Comparison of ENCODE assay signal across 14 cellular contexts in genomic region chr14:93536945-93537344, GRCh38.
DNase-seq lines count a peak whose midpoint lies in the region; ATAC-seq, FAIRE-seq and TF ChIP-seq lines count a peak whose summit lies in the region.
"Had no signal": no experiment of that assay in that cellular context is flagged by ENCODE, and none has a peak within 500 bp of the region (broad histone marks: within the 10 kb centered on the region; RNA-seq: fewer than 3 reads in every experiment).

No MANE protein-coding gene starts in this region.

- H3K27me3 Mint-ChIP-seq in T-helper 17 cell: peaks cover 55% of the 10 kb centered on the region

- TF ChIP-seq POLR2A in NB4 (IDR thresholded peaks at IDR 0.05; ENCODE audit: extremely low read depth, insufficient read length) (no peak), H1 (IDR thresholded peaks at IDR 0.05; ENCODE audit: control extremely low read depth in 1 of 2, low read depth in 2 of 2, low read length in 2 of 2) (no peak)

- no peak overlapping the region for H3K27ac ChIP-seq in H1 (ENCODE audit: low read depth, low read length)

- H3K56ac ChIP-seq in H1 (replicated peaks; ENCODE audit: insufficient read length, low read depth, low read length): no peak overlapping the region

- H2AK5ac ChIP-seq in H1 (ENCODE audit: low read depth, low read length): no peak overlapping the region

- 77% methylated on average over 8 of the region's 8 CpGs; no CpG with 5 or more reads in 1 of the 2 experiments for WGBS in H1 (ENCODE audit: extremely low coverage in 1 of 2, insufficient coverage in 1 of 2, insufficient read length in 1 of 2, insufficient replicate concordance in 2 of 2, low coverage in 1 of 2, low lambda C conversion rate in 2 of 2, missing lambda C conversion rate in 1 of 2), 2 experiments

- H3K23me2 ChIP-seq in H1 (ENCODE audit: low read depth, low read length): no peaks in the 10 kb centered on the region

- H3K4me2 ChIP-seq in H1 (ENCODE audit: insufficient read depth in 1 of 2, low read depth in 2 of 2, low read length in 2 of 2): no peak overlapping the region

- H2BK120ac ChIP-seq in H1 (replicated peaks; ENCODE audit: low read depth, low read length): no peak overlapping the region

- DNase-seq in NCI-H748 (lab: John Stamatoyannopoulos, UW; ENCODE audit: unreplicated experiment): peak; percentile 34
- no peak for DNase-seq in NCI-H748 treated with DMSO at 0.1 percent for 48 hours (lab: John Stamatoyannopoulos, UW)
- DNase-seq in NB4 (ENCODE audit: low read depth): peak; percentile 32
- peak in 1 of 2 experiments; percentile 51 for DNase-seq in H1 (ENCODE audit: low read depth in 1 of 2, low spot score in 2 of 2)
- DNase-seq in renal cortical epithelial cell (ENCODE audit: low read depth): peak; percentile 36
- DNase-seq in AG08395 (ENCODE audit: low spot score): no peak
- DNase-seq in T-helper 17 cell: no peak
- DNase-seq: hippocampal formation; naive thymus-derived CD8-positive, alpha-beta T cell; NCI-H510A treated with DMSO at 0.1 percent for 48 hours; stimulated activated CD4-positive, alpha-beta T cell treated with anti-CD3 and anti-CD28 coated beads, Interleukin-1b, Interleukin-23, amount 100 ng/mL, for 48 hours had no signal

- H3K4ac ChIP-seq in H1 (replicated peaks; ENCODE audit: insufficient read length, low read depth, low read length): peak overlapping the region; percentile 33

- ATAC-seq in T-helper 17 cell: no peak
- no peak for ATAC-seq in HG03097 (IDR thresholded peaks at IDR 0.05; ENCODE audit: low FRiP score, unreplicated experiment)
- ATAC-seq: naive thymus-derived CD8-positive, alpha-beta T cell had no signal

- no peak for TF ChIP-seq EP300 in H1 (IDR thresholded peaks at IDR 0.05; ENCODE audit: borderline replicate concordance in 1 of 2, low read depth in 2 of 2, low read length in 2 of 2)

- H4K5ac ChIP-seq in H1 (ENCODE audit: insufficient read length, low read depth, low read length): no peak overlapping the region

- 0 out of 2 replicates have a peak overlapping the region, but pooled peaks have one; percentile 55 for H2AFZ ChIP-seq in H1 (ENCODE audit: low read length)

- FAIRE-seq in H1 (lab: Jason Lieb, UNC): peak; percentile 32

- no peaks in the 10 kb centered on the region for H3K27me3 ChIP-seq in H1 (replicated peaks in 1 of 4; ENCODE audit: control insufficient read depth in 3 of 4, extremely low read depth in 1 of 4, insufficient read depth in 3 of 4, low read length in 3 of 4)

- H3K79me1 ChIP-seq in H1 (ENCODE audit: low read depth, low read length): no peaks in the 10 kb centered on the region

- H3K9me3 ChIP-seq in H1 (ENCODE audit: insufficient read depth in 2 of 2, low read depth in 1 of 2, low read length in 1 of 2) (no peaks in the 10 kb centered on the region), T-helper 17 cell (ENCODE audit: control insufficient read depth, low read length, poor library complexity, severe bottlenecking) (no peaks in the 10 kb centered on the region)

- H4K8ac ChIP-seq in H1 (ENCODE audit: extremely low read depth, insufficient read depth, low read length): no peak overlapping the region

- no peak overlapping the region for H2BK5ac ChIP-seq in H1 (ENCODE audit: low read depth, low read length)

- no peak overlapping the region for H4K91ac ChIP-seq in H1 (replicated peaks; ENCODE audit: insufficient read length, low read length)

- no peaks in the 10 kb centered on the region for H3K79me2 ChIP-seq in H1 (ENCODE audit: control insufficient read depth in 1 of 2, insufficient read depth in 2 of 2, low read length in 2 of 2)

- no peaks in the 10 kb centered on the region for H3K36me3 Mint-ChIP-seq in T-helper 17 cell (ENCODE audit: low read depth)
- H3K36me3 Mint-ChIP-seq: naive thymus-derived CD8-positive, alpha-beta T cell had no signal

- peak; percentile 81 to 86 for TF ChIP-seq RAD21 in H1 (IDR thresholded peaks at IDR 0.05 in 1 of 2, conservative IDR thresholded peaks at IDR 0.05 in 1 of 2; ENCODE audit: low read depth in 2 of 2, low read length in 2 of 2)

- H3K9ac ChIP-seq in H1 (replicated peaks in 1 of 4; ENCODE audit: extremely low read depth in 1 of 4, low read depth in 3 of 4, low read length in 3 of 4): no peak overlapping the region

- 0 out of 2 replicates have a peak overlapping the region, but pooled peaks have one; percentile 47 for H2BK15ac ChIP-seq in H1 (ENCODE audit: low read length)

- H3K14ac ChIP-seq in H1 (ENCODE audit: insufficient read length): no peak overlapping the region

- H2BK12ac ChIP-seq in H1 (ENCODE audit: low read depth, low read length): no peak overlapping the region; the same call in 1 of the 2 replicates

- no peaks in the 10 kb centered on the region for H3K36me3 ChIP-seq in H1 (ENCODE audit: control insufficient read depth in 2 of 4, insufficient read depth in 4 of 4, low read length in 3 of 4)

- H3K18ac ChIP-seq in H1 (ENCODE audit: extremely low read depth, low read length): no peak overlapping the region

- H3K23ac ChIP-seq in H1 (ENCODE audit: insufficient read length): no peak overlapping the region

- POLR2A ChIA-PET in H1 (lab: Charles Lee; ENCODE audit: partially characterized antibody): interaction anchor here (1.1 kb wide), 1 partner anchor 203 kb away, joined by 3 read pairs; no protein-coding TSS in a partner anchor

- H3K4me3 ChIP-seq in NB4 (ENCODE audit: low read depth, low read length) (no peak overlapping the region), H1 (ENCODE audit: extremely low read depth in 1 of 4, insufficient read depth in 2 of 4, low read depth in 3 of 4, low read length in 4 of 4) (no peak overlapping the region)

- no peaks in the 10 kb centered on the region for H3K4me1 ChIP-seq in H1 (replicated peaks in 1 of 4; ENCODE audit: control insufficient read depth in 3 of 4, insufficient read depth in 4 of 4, low read length in 3 of 4)

- peaks cover 0 to 3% of the 10 kb centered on the region in 2 experiments for H4K20me1 ChIP-seq in H1 (replicated peaks in 1 of 2; ENCODE audit: control insufficient read depth in 1 of 2, insufficient read depth in 2 of 2, low read length in 2 of 2)

- no peak overlapping the region for H3K27ac Mint-ChIP-seq in T-helper 17 cell
- H3K27ac Mint-ChIP-seq: activated T-helper 2 cell treated with anti-CD3 and anti-CD28 coated beads, Interferon-gamma antibody, Interleukin-2, Interleukin-4, amounts not matched to agents 10 μg/mL and 5 μg/mL and 100 μg/mL, durations not matched to agents 14 hours and 24 hours and 36 hours; naive thymus-derived CD8-positive, alpha-beta T cell had no signal

- CTCF ChIA-PET in H1 (lab: Charles Lee; ENCODE audit: partially characterized antibody): interaction anchor here (0.5 to 2.6 kb wide), 34 partner anchors 10 to 608 kb away, joined by 3 to 15 read pairs (median 3); no protein-coding TSS in a partner anchor

- H3K4me3 Mint-ChIP-seq in T-helper 17 cell: no peak overlapping the region
- H3K4me3 Mint-ChIP-seq: central memory CD8-positive, alpha-beta T cell; naive thymus-derived CD8-positive, alpha-beta T cell had no signal

- no peak overlapping the region; the same call in 1 of the 2 replicates for H2BK20ac ChIP-seq in H1 (ENCODE audit: low read length)

- peak; percentile 8 for TF ChIP-seq CTCF in NB4 (IDR thresholded peaks at IDR 0.05; ENCODE audit: low read depth, low read length)
- TF ChIP-seq CTCF in H1 (IDR thresholded peaks at IDR 0.05; ENCODE audit: control extremely low read depth in 1 of 3, insufficient read depth in 1 of 3, low read depth in 1 of 3, low read length in 3 of 3): peak in 2 of 3 experiments; percentile 57 to 60; a peak in 3 of 4 replicates

- H3K4me1 Mint-ChIP-seq in T-helper 17 cell: no peaks in the 10 kb centered on the region
- H3K4me1 Mint-ChIP-seq: central memory CD8-positive, alpha-beta T cell had no signal

TF ChIP-seq in H1, 55 proteins besides CTCF, POLR2A, EP300 and RAD21:
- no peak for TF ChIP-seq ATF2 (IDR thresholded peaks at IDR 0.05; ENCODE audit: low read length)
- no peak for TF ChIP-seq SUZ12 (IDR thresholded peaks at IDR 0.05; ENCODE audit: low read length)

Comparison
In these comparisons a context has a peak if more than half of its experiments do, and no peak if none do; other contexts are left out.
1. DNase-seq: peak in NCI-H748 (single experiment), NB4 (single experiment) and renal cortical epithelial cell (single experiment); none in NCI-H748 treated with DMSO at 0.1 percent for 48 hours (single experiment), AG08395 (single experiment) and T-helper 17 cell (0 of 3).